ENCODE assay signal across 26 cellular contexts in the genomic region with DNA sequence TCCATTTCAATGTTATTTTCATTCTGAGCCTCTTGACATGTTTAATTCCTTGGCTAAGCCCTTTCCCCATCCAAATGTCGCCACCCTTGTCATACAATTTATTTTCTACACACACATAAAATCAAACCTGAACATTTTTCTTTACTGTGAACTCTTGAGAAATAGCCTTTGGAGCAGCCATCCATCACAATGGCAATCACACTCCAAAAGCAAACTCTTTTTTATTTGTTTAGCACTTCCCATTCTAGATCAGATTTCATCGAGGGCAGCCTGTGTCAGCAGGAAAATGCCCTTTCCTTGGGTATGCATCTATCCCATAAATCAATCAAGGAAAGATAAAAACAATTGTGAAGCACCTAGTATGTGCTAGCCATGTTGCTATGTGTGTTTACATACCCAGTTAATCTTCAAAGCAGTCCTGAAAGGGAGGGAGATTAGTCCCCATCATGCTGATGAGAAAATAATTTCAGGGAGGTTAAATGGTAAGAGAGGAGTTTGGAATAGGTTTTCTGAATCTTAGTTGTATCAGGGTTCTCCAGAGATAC.
DNase-seq lines count a peak whose midpoint lies in the region; ATAC-seq and TF ChIP-seq lines count a peak whose summit lies in the region.
"Had no signal": no experiment of that assay in that cellular context is flagged by ENCODE, and none has a peak within 500 bp of the region (broad histone marks: within the 10 kb centered on the region; RNA-seq: fewer than 3 reads in every experiment).

No MANE protein-coding gene starts in this region.

- H3K36me3 ChIP-seq in HEK293 (ENCODE audit: control insufficient read depth in 2 of 2, insufficient read depth in 1 of 2, low read length in 2 of 2) (no peaks in the 10 kb centered on the region), MM.1S (replicated peaks; ENCODE audit: insufficient read depth, low read length) (no peaks in the 10 kb centered on the region)
- H3K36me3 ChIP-seq: neural progenitor cell had no signal

- H3K9ac ChIP-seq in MM.1S (ENCODE audit: low read length): no peak overlapping the region
- H3K9ac ChIP-seq: neural progenitor cell had no signal

- peak overlapping the region; percentile 8 to 25 (median 15) for H3K27ac Mint-ChIP-seq in nephron
- H3K27ac Mint-ChIP-seq: activated CD4-positive, alpha-beta memory T cell treated with anti-CD3 and anti-CD28 coated beads for 36 hours; activated T-cell treated with anti-CD3 and anti-CD28 coated beads, Interleukin-2, amount 50 U/mL, for 72 hours; GM23338; neural progenitor cell; stimulated activated memory B cell treated with anti-CD40 and anti-IgM and Interleukin-4, amounts not matched to agents 10 μg/mL and 1 μg/mL and 100 μg/mL, for 72 hours; T-helper 17 cell; type B pancreatic cell had no signal

- H3K4me3 Mint-ChIP-seq in nephron: no peak overlapping the region
- H3K4me3 Mint-ChIP-seq: activated CD4-positive, alpha-beta memory T cell treated with anti-CD3 and anti-CD28 coated beads for 36 hours; activated T-cell treated with anti-CD3 and anti-CD28 coated beads, Interleukin-2, amount 50 U/mL, for 72 hours; GM23338; neural progenitor cell; stimulated activated memory B cell treated with anti-CD40 and anti-IgM and Interleukin-4, amounts not matched to agents 10 μg/mL and 1 μg/mL and 100 μg/mL, for 72 hours; T-helper 17 cell; type B pancreatic cell had no signal

- peaks cover 4% of the 10 kb centered on the region for H3K27me3 Mint-ChIP-seq in nephron (ENCODE audit: low read depth)

- no peaks in the 10 kb centered on the region for H3K79me2 ChIP-seq in MM.1S (ENCODE audit: low read length)

- H3K9me3 ChIP-seq in HEK293 (ENCODE audit: control insufficient read depth, insufficient read depth, low read depth, low read length) (no peaks in the 10 kb centered on the region), MM.1S (replicated peaks; ENCODE audit: insufficient read depth, low read length) (no peaks in the 10 kb centered on the region)

- H3K9me3 Mint-ChIP-seq in nephron: no peaks in the 10 kb centered on the region
- H3K9me3 Mint-ChIP-seq: activated CD4-positive, alpha-beta memory T cell treated with anti-CD3 and anti-CD28 coated beads for 36 hours; activated T-cell treated with anti-CD3 and anti-CD28 coated beads, Interleukin-2, amount 50 U/mL, for 72 hours; GM23338; stimulated activated memory B cell treated with anti-CD40 and anti-IgM and Interleukin-4, amounts not matched to agents 10 μg/mL and 1 μg/mL and 100 μg/mL, for 72 hours had no signal

- DNase-seq in NCI-H1092 treated with DMSO at 0.1 percent for 48 hours (lab: John Stamatoyannopoulos, UW) (peak; percentile 2), NCI-H1092 (lab: John Stamatoyannopoulos, UW) (no peak), NCI-H510A treated with DMSO at 0.1 percent for 48 hours (lab: John Stamatoyannopoulos, UW) (peak; percentile 93), NCI-H146 treated with DMSO at 0.1 percent for 48 hours (lab: John Stamatoyannopoulos, UW; ENCODE audit: unreplicated experiment) (no peak), MM.1S (no peak)
- DNase-seq: activated CD4-positive, alpha-beta memory T cell treated with anti-CD3 and anti-CD28 coated beads for 36 hours; activated CD4-positive, CD25-positive, alpha-beta regulatory T cell treated with anti-CD3 and anti-CD28 coated beads, Interleukin-2, amount 50 U/mL, for 72 hours; activated T-cell treated with anti-CD3 and anti-CD28 coated beads, Interleukin-2, amount 50 U/mL, for 72 hours; C1 segment of cervical spinal cord; COR-L47; cortex of kidney; effector memory CD4-positive, alpha-beta T cell; KG1; left colon; NCI-H1694; NCI-H2227 treated with DMSO at 0.1 percent for 48 hours; T-helper 17 cell had no signal

- H3K4me3 ChIP-seq in HEK293 (ENCODE audit: low read depth, low read length) (no peak overlapping the region), MM.1S (ENCODE audit: low read length) (no peak overlapping the region)
- H3K4me3 ChIP-seq: GM23338, neural progenitor cell, skin epidermis had no signal

- no peaks in the 10 kb centered on the region for H4K20me1 ChIP-seq in MM.1S (ENCODE audit: insufficient read depth, low read length)

- no peaks in the 10 kb centered on the region for H3F3A ChIP-seq in MM.1S (ENCODE audit: insufficient read depth, low read length)

- H3K9me2 ChIP-seq in MM.1S (replicated peaks; ENCODE audit: insufficient read depth, low read length): no peaks in the 10 kb centered on the region; the same call in 1 of the 2 replicates

- peaks cover 48% of the 10 kb centered on the region for H3K4me1 Mint-ChIP-seq in nephron
- H3K4me1 Mint-ChIP-seq: GM23338; neural progenitor cell; stimulated activated memory B cell treated with anti-CD40 and anti-IgM and Interleukin-4, amounts not matched to agents 10 μg/mL and 1 μg/mL and 100 μg/mL, for 72 hours; T-helper 17 cell had no signal

- H3K4me1 ChIP-seq in HEK293 (ENCODE audit: control insufficient read depth, insufficient read depth, low read length) (peaks cover 5% of the 10 kb centered on the region; the same call in 1 of the 2 replicates), MM.1S (ENCODE audit: low read length) (no peaks in the 10 kb centered on the region)
- H3K4me1 ChIP-seq: neural progenitor cell had no signal

- H3K4me2 ChIP-seq in MM.1S (ENCODE audit: low read depth, low read length): no peak overlapping the region
- H3K4me2 ChIP-seq: GM23338, neural progenitor cell had no signal

- H3K27ac ChIP-seq in HEK293 (ENCODE audit: extremely low read depth, low read depth, low read length): no peak overlapping the region
- H3K27ac ChIP-seq in MM.1S (ENCODE audit: low read length): no peak overlapping the region
- H3K27ac ChIP-seq: 22Rv1, neural progenitor cell, skin epidermis had no signal

- no peak overlapping the region for H2AFZ ChIP-seq in MM.1S (ENCODE audit: low read length)
- H2AFZ ChIP-seq: GM23338, neural progenitor cell had no signal

- CTCF ChIA-PET in HEK293 (lab: Yijun Ruan, JAX): interaction anchor here (0.7 kb wide), 1 partner anchor 26 kb away, joined by 4 read pairs; no protein-coding TSS in a partner anchor

- H3K27me3 ChIP-seq in MM.1S (replicated peaks; ENCODE audit: insufficient read depth, low read length): no peaks in the 10 kb centered on the region
- H3K27me3 ChIP-seq: neural progenitor cell had no signal

- no peak for ATAC-seq in HG02970 (IDR thresholded peaks at IDR 0.05; ENCODE audit: low FRiP score, unreplicated experiment)
- ATAC-seq: activated T-cell treated with anti-CD3 and anti-CD28 coated beads, Interleukin-2, amount 50 U/mL, for 72 hours; GM23338; left colon; stimulated activated memory B cell treated with anti-CD40 and anti-IgM and Interleukin-4, amounts not matched to agents 10 μg/mL and 1 μg/mL and 100 μg/mL, for 72 hours; T-helper 17 cell had no signal

- no peaks in the 10 kb centered on the region for H3K36me3 Mint-ChIP-seq in nephron (ENCODE audit: low read depth)
- H3K36me3 Mint-ChIP-seq: activated CD4-positive, alpha-beta memory T cell treated with anti-CD3 and anti-CD28 coated beads for 36 hours; neural progenitor cell; stimulated activated memory B cell treated with anti-CD40 and anti-IgM and Interleukin-4, amounts not matched to agents 10 μg/mL and 1 μg/mL and 100 μg/mL, for 72 hours had no signal

- POLR2A ChIA-PET in HEK293 (lab: Yijun Ruan, JAX): no interaction called here

- TF ChIP-seq CTCF in HEK293 (tag by site-specific recombination; IDR thresholded peaks at IDR 0.05): no peak
- no peak for TF ChIP-seq CTCF in nephron (IDR thresholded peaks at IDR 0.05; ENCODE audit: unreplicated experiment in 3 of 3)
- TF ChIP-seq CTCF in MM.1S (IDR thresholded peaks at IDR 0.05; ENCODE audit: low read length): no peak

TF ChIP-seq in HEK293, 187 proteins besides CTCF, POLR2A, EP300 and RAD21:
- TF ChIP-seq KLF16 (tag by site-specific recombination; IDR thresholded peaks at IDR 0.05): no peak
- TF ChIP-seq HOXD13 (CRISPR knock-in tag; IDR thresholded peaks at IDR 0.05; ENCODE audit: borderline replicate concordance): no peak
- TF ChIP-seq TCF7L2 (IDR thresholded peaks at IDR 0.05; ENCODE audit: borderline replicate concordance, low read depth, low read length): peak; percentile 55; the same call in 1 of the 2 replicates
- peak; percentile 37; the same call in 1 of the 2 replicates for TF ChIP-seq PRDM6 (tag by site-specific recombination; IDR thresholded peaks at IDR 0.05)
- peak; percentile 39; the same call in 1 of the 2 replicates for TF ChIP-seq FEZF1 (tag by site-specific recombination; IDR thresholded peaks at IDR 0.05)
- TF ChIP-seq WT1 (tag by site-specific recombination; IDR thresholded peaks at IDR 0.05): peak; percentile 76

Comparison
In these comparisons a context has a peak if more than half of its experiments do, and no peak if none do; other contexts are left out.
1. DNase-seq: peak in NCI-H1092 treated with DMSO at 0.1 percent for 48 hours (single experiment) and NCI-H510A treated with DMSO at 0.1 percent for 48 hours (single experiment); none in NCI-H1092 (single experiment), NCI-H146 treated with DMSO at 0.1 percent for 48 hours (single experiment) and MM.1S (single experiment).